Comparison of ENCODE assay signal across 32 cellular contexts in the genomic region with DNA sequence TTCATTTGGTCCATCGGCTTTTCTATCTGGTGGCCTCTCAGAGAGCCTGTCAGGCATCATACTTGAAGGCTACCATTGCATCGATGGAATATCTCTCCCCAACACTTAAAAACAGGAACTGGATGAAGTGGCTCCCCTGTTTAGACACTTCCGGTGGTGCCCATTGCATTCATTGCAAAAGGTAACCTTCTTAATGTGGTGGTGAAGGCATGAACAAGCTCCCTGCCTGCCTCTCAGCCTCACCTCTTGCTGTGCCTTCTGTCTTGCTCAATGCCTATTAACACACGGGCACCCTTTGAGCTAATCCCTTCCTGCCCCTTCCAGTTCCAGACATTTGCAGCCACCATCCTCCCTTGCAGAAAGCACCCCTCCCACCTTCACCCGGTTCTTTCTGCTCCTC.
"Had no signal": no experiment of that assay in that cellular context is flagged by ENCODE, and none has a peak within 500 bp of the region (broad histone marks: within the 10 kb centered on the region; RNA-seq: fewer than 3 reads in every experiment).

No MANE protein-coding gene starts in this region.

- ATAC-seq: effector memory CD8-positive, alpha-beta T cell; left colon; naive thymus-derived CD4-positive, alpha-beta T cell; psoas muscle; stimulated activated memory B cell treated with anti-CD40 and anti-IgM and Interleukin-4, amounts not matched to agents 10 μg/mL and 1 μg/mL and 100 μg/mL, for 72 hours; stimulated activated naive CD8-positive, alpha-beta T cell treated with anti-CD3 and anti-CD28 coated beads, Interleukin-15, amount 100 ng/mL, for 72 hours had no signal

- DNase-seq: activated CD4-positive, alpha-beta memory T cell treated with anti-CD3 and anti-CD28 coated beads, Interleukin-2, amount 10 ng/mL, durations not matched to agents 7 days and 5 days; activated CD4-positive, alpha-beta T cell treated with anti-CD3 and anti-CD28 coated beads for 1 hour; activated CD4-positive, alpha-beta T cell treated with anti-CD3 and anti-CD28 coated beads, Interleukin-2, amount 10 ng/mL, durations not matched to agents 7 days and 5 days; activated CD8-positive, alpha-beta memory T cell treated with anti-CD3 and anti-CD28 coated beads, Interleukin-2, amount 50 U/mL, for 48 hours; activated gamma-delta T cell; activated naive CD4-positive, alpha-beta T cell treated with anti-CD3 and anti-CD28 coated beads, Interleukin-2, amount 10 ng/mL, durations not matched to agents 7 days and 5 days; activated T-cell treated with anti-CD3 and anti-CD28 coated beads, Interleukin-2, amount 50 U/mL, for 24 hours; amniotic stem cell; brain microvascular endothelial cell; effector memory CD8-positive, alpha-beta T cell; foreskin fibroblast; head of caudate nucleus; hypothalamus; immature natural killer cell; kidney; left colon; mammary epithelial cell; naive thymus-derived CD4-positive, alpha-beta T cell; occipital lobe; psoas muscle; stimulated activated CD4-positive, alpha-beta T cell treated with anti-CD3 and anti-CD28 coated beads, Interleukin-1b, Interleukin-23, amount 100 ng/mL, for 48 hours; stimulated activated CD4-positive, alpha-beta T cell treated with anti-CD3 and anti-CD28 coated beads, Interleukin-4, amount 100 ng/mL, for 4 hours; stimulated activated CD8-positive, alpha-beta memory T cell treated with anti-CD3 and anti-CD28 coated beads, Interleukin-4, amount 100 ng/mL, for 48 hours; stimulated activated naive CD8-positive, alpha-beta T cell treated with anti-CD3 and anti-CD28 coated beads, Interleukin-15, amount 100 ng/mL, for 72 hours; substantia nigra; T-helper 9 cell; upper lobe of left lung; WERI-Rb-1 had no signal

- H3K4me3 ChIP-seq: coronary artery, psoas muscle, smooth muscle cell, upper lobe of left lung, vagina had no signal
